Comparison of ENCODE assay signal across 14 cellular contexts in genomic region chr3:172466553-172467130, GRCh38. TPM values are rescaled to one million over a fixed set of nuclear protein-coding genes. Genes with fewer than 3 reads are reported as not detected.
"Had no signal": no experiment of that assay in that cellular context is flagged by ENCODE, and none has a peak within 500 bp of the region (broad histone marks: within the 10 kb centered on the region; RNA-seq: fewer than 3 reads in every experiment).

No MANE protein-coding gene starts in this region.

- H3K4me1 ChIP-seq: ascending aorta, lower lobe of right lung had no signal

- H3K27ac ChIP-seq: ascending aorta, lower lobe of right lung, VCaP had no signal

- H3K36me3 ChIP-seq: ascending aorta, lower lobe of right lung had no signal

- ATAC-seq: activated CD8-positive, alpha-beta T cell treated with anti-CD3 and anti-CD28 coated beads for 36 hours; lower lobe of right lung; naive thymus-derived CD4-positive, alpha-beta T cell; right cardiac atrium had no signal

- H3K4me3 ChIP-seq: ascending aorta, lower lobe of right lung, smooth muscle cell had no signal

- H3K9me3 ChIP-seq: ascending aorta, lower lobe of right lung had no signal

- DNase-seq: activated CD4-positive, alpha-beta T cell treated with anti-CD3 and anti-CD28 coated beads for 4 hours; activated CD8-positive, alpha-beta memory T cell treated with anti-CD3 and anti-CD28 coated beads, Interleukin-2, amount 50 U/mL, for 48 hours; activated CD8-positive, alpha-beta T cell treated with anti-CD3 and anti-CD28 coated beads for 36 hours; hypothalamus; lower lobe of right lung; naive thymus-derived CD4-positive, alpha-beta T cell; right cardiac atrium; T1000 had no signal

- H3K27me3 ChIP-seq: ascending aorta had no signal

- H3K4me2 ChIP-seq: smooth muscle cell had no signal

RNA-seq across cellular contexts. Expression of gene GHSR, which starts 18.4 kb away (rescaled TPM):
- total RNA-seq: activated CD8-positive, alpha-beta T cell treated with anti-CD3 and anti-CD28 coated beads for 36 hours; ascending aorta; cardiac septum; lower lobe of right lung; mononuclear cell; naive thymus-derived CD4-positive, alpha-beta T cell; right cardiac atrium; smooth muscle cell had no signal
- polyA plus RNA-seq: naive thymus-derived CD4-positive, alpha-beta T cell; right cardiac atrium; smooth muscle cell; thymus had no signal
